14 cellular contexts compared by ENCODE assay signal in genomic region chr1:19044975-19045831, GRCh38.
DNase-seq lines count a peak whose midpoint lies in the region; ATAC-seq and TF ChIP-seq lines count a peak whose summit lies in the region.
"Had no signal": no experiment of that assay in that cellular context is flagged by ENCODE, and none has a peak within 500 bp of the region (broad histone marks: within the 10 kb centered on the region; RNA-seq: fewer than 3 reads in every experiment).

No MANE protein-coding gene starts in this region.

- no peak for TF ChIP-seq POLR2A in spleen (IDR thresholded peaks at IDR 0.05)

- no peak for TF ChIP-seq CTCF in spleen (IDR thresholded peaks at IDR 0.05 in 8 of 11, conservative IDR thresholded peaks at IDR 0.05 in 3 of 11)

- no peaks in the 10 kb centered on the region for H3K36me3 ChIP-seq in adipocyte (ENCODE audit: control insufficient read depth, insufficient read depth, low read length, severe bottlenecking)
- no peaks in the 10 kb centered on the region for H3K36me3 ChIP-seq in spleen
- H3K36me3 ChIP-seq: breast epithelium, uterus had no signal

- no peak for ATAC-seq in GM18909 (IDR thresholded peaks at IDR 0.05; ENCODE audit: poor library complexity, unreplicated experiment)
- no peak for ATAC-seq in HG02840 (IDR thresholded peaks at IDR 0.05; ENCODE audit: low FRiP score, unreplicated experiment)

- peak; percentile 86 for DNase-seq in Daoy (ENCODE audit: low read depth)
- no peak for DNase-seq in adipocyte (ENCODE audit: low read depth)
- peak; percentile 41 for DNase-seq in inferior parietal cortex (ENCODE audit: extremely low spot score)
- peak; percentile 47 for DNase-seq in spleen
- DNase-seq in NCI-H1930 (lab: John Stamatoyannopoulos, UW): no peak
- DNase-seq: activated CD8-positive, alpha-beta memory T cell treated with anti-CD3 and anti-CD28 coated beads for 24 hours; left colon; NCI-H1436 treated with DMSO at 0.1 percent for 48 hours; psoas muscle; T-helper 1 cell; uterus had no signal

- H3K9ac ChIP-seq in adipocyte (ENCODE audit: low read length): no peak overlapping the region

- H3K4me1 ChIP-seq in adipocyte (ENCODE audit: control insufficient read depth, insufficient read depth, low read length): peaks cover 16% of the 10 kb centered on the region
- H3K4me1 ChIP-seq in spleen: peaks cover 0 to 28% (median 12%) of the 10 kb centered on the region in 6 donors
- H3K4me1 ChIP-seq: breast epithelium, psoas muscle, uterus had no signal

- H3K27me3 ChIP-seq in adipocyte (replicated peaks; ENCODE audit: control insufficient read depth, insufficient read depth, low read length): peaks cover 41% of the 10 kb centered on the region
- H3K27me3 ChIP-seq in spleen (replicated peaks in 1 of 7): peaks cover 0 to 26% (median 0%) of the 10 kb centered on the region in 7 donors
- H3K27me3 ChIP-seq: breast epithelium, uterus had no signal

- intact Hi-C loops in spleen (cut with DNase I; ENCODE audit: low total_unique reads): no loop called here

- WGBS in spleen, 5 donors: 74 to 81% (median 80%) methylated on average over 24 of the region's 24 CpGs

- H3K4me3 ChIP-seq in adipocyte (ENCODE audit: low read length): peak overlapping the region; percentile 26
- no peak overlapping the region for H3K4me3 ChIP-seq in spleen
- H3K4me3 ChIP-seq: breast epithelium, psoas muscle, uterus had no signal

- H3K9me3 ChIP-seq in adipocyte (ENCODE audit: control insufficient read depth, low read length) (no peaks in the 10 kb centered on the region), spleen (no peaks in the 10 kb centered on the region)
- H3K9me3 ChIP-seq: breast epithelium, psoas muscle, uterus had no signal

- no peak overlapping the region for H3K27ac ChIP-seq in spleen
- H3K27ac ChIP-seq: breast epithelium, psoas muscle, uterus had no signal

Comparison
In these comparisons a context has a peak if more than half of its experiments do, and no peak if none do; other contexts are left out.
1. DNase-seq: peak in Daoy (single experiment), inferior parietal cortex (single experiment) and spleen (single experiment); none in adipocyte (single experiment) and NCI-H1930 (0 of 2).